In the genomic region with DNA sequence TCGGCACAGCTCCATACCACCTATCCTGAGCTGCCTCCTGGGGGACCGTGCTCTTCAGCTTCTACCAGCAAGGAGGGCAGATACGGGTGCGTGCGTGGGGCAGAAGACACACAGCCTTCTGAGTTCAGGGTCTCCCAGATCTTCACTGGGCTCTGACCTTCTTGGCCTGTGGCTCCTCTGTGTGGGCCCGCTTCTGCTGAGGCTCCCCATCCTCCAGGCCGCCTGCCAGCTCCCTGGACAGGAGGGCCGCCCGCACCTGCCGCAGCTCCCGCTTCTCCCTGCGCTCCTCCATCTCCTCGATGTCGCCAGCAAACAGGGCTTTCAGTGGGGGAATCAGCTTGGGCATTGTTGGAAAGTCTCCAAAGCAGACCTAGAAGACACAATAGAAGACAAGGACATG, we compare ENCODE assay signal across 25 cellular contexts.
"Had no signal": no experiment of that assay in that cellular context is flagged by ENCODE, and none has a peak within 500 bp of the region (broad histone marks: within the 10 kb centered on the region; RNA-seq: fewer than 3 reads in every experiment).

No MANE protein-coding gene starts in this region.

- H3K4me3 Mint-ChIP-seq: mesothelial cell of epicardium, naive B cell, nephron had no signal

- DNase-seq: effector CD4-positive, alpha-beta T cell; head of caudate nucleus; mesenchymal stem cell; mucosa of descending colon; naive B cell; occipital lobe; ovary; posterior cingulate gyrus; stimulated activated CD4-positive, alpha-beta T cell treated with anti-CD3 and anti-CD28 coated beads, Interleukin-12 subunit alpha, Interleukin-12 subunit beta, amount 100 ng/mL, for 4 hours; stimulated activated CD4-positive, alpha-beta T cell treated with anti-CD3 and anti-CD28 coated beads, Interleukin-1b, Interleukin-23, amount 100 ng/mL, for 48 hours; stimulated activated CD4-positive, alpha-beta T cell treated with anti-CD3 and anti-CD28 coated beads, Interleukin-4, amount 100 ng/mL, for 1 hour; stimulated activated CD8-positive, alpha-beta memory T cell treated with anti-CD3 and anti-CD28 coated beads, Interleukin-4, amount 100 ng/mL, for 48 hours; stimulated activated naive CD8-positive, alpha-beta T cell treated with anti-CD3 and anti-CD28 coated beads, Interleukin-15, Interleukin-2, amounts not matched to agents 100 U/mL and 50 U/mL, for 24 hours; testis; tibial artery had no signal

- H3K4me3 ChIP-seq: dorsolateral prefrontal cortex, mucosa of descending colon, ovary, right atrium auricular region, smooth muscle cell, testis, tibial artery, upper lobe of left lung had no signal

- FAIRE-seq: colon, frontal cortex, kidney, urothelium cell line had no signal

- H3K27ac Mint-ChIP-seq: mesothelial cell of epicardium, nephron had no signal

- H3K27me3 Mint-ChIP-seq: naive B cell had no signal

- H3K36me3 ChIP-seq: ovary had no signal

- H3K4me1 ChIP-seq: testis, tibial artery, upper lobe of left lung had no signal

- H3K9me3 ChIP-seq: mucosa of descending colon, ovary, right atrium auricular region, testis, tibial artery, upper lobe of left lung had no signal

- H3K27me3 ChIP-seq: dorsolateral prefrontal cortex, ovary, right atrium auricular region, testis, tibial artery, upper lobe of left lung had no signal

- H3K27ac ChIP-seq: ovary, right atrium auricular region, testis, tibial artery, upper lobe of left lung had no signal

- H3K9me3 Mint-ChIP-seq: mesothelial cell of epicardium, naive B cell, nephron had no signal
